In the genomic region with DNA sequence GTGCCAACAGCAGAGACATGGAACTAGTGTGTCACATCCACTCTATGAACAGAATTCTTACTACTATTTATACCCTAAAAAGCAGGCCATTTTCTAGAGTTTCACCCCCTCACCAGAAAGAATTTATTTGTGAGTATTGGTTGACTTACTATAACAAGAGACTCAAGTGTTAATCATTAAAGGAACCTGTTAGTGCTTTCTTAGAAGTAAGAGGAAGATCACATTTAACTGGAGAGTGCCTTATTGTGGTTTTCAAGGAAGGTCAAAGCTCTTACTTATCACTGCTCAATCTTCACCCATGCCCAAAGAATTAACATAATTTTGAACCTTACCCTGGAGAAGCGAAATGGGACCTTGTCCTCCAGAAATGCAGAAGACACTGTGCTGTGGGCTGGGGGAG, we compare ENCODE assay signal across 20 cellular contexts.
DNase-seq lines count a peak whose midpoint lies in the region; ATAC-seq and TF ChIP-seq lines count a peak whose summit lies in the region.
"Had no signal": no experiment of that assay in that cellular context is flagged by ENCODE, and none has a peak within 500 bp of the region (broad histone marks: within the 10 kb centered on the region; RNA-seq: fewer than 3 reads in every experiment).

No MANE protein-coding gene starts in this region.

- H2AFZ ChIP-seq in Loucy (ENCODE audit: low read length): no peak overlapping the region

- H3F3A ChIP-seq in Loucy (ENCODE audit: low read depth): no peaks in the 10 kb centered on the region

- H3K4me1 Mint-ChIP-seq in activated CD8-positive, alpha-beta memory T cell treated with anti-CD3 and anti-CD28 coated beads, Interleukin-2, amount 10 ng/mL, durations not matched to agents 7 days and 5 days: peaks cover 28% of the 10 kb centered on the region
- peaks cover 18 to 32% of the 10 kb centered on the region in 2 donors for H3K4me1 Mint-ChIP-seq in stimulated activated naive B cell treated with anti-CD40 and anti-IgM and Interleukin-4, amounts not matched to agents 10 μg/mL and 1 μg/mL and 100 μg/mL, for 72 hours

- H3K27ac Mint-ChIP-seq in activated CD8-positive, alpha-beta memory T cell treated with anti-CD3 and anti-CD28 coated beads, Interleukin-2, amount 10 ng/mL, durations not matched to agents 7 days and 5 days: peak overlapping the region; percentile 80
- no peak overlapping the region for H3K27ac Mint-ChIP-seq in stimulated activated naive B cell treated with anti-CD40 and anti-IgM and Interleukin-4, amounts not matched to agents 10 μg/mL and 1 μg/mL and 100 μg/mL, for 72 hours
- H3K27ac Mint-ChIP-seq: dendritic cell treated with granulocyte-macrophage colony-stimulating factor and Interleukin-4, amounts not matched to agents 40 ng/mL and 50 ng/mL, for 4 days; mesothelial cell of epicardium had no signal

- no peaks in the 10 kb centered on the region for H3K27me3 Mint-ChIP-seq in activated CD8-positive, alpha-beta memory T cell treated with anti-CD3 and anti-CD28 coated beads, Interleukin-2, amount 10 ng/mL, durations not matched to agents 7 days and 5 days
- no peaks in the 10 kb centered on the region for H3K27me3 Mint-ChIP-seq in stimulated activated naive B cell treated with anti-CD40 and anti-IgM and Interleukin-4, amounts not matched to agents 10 μg/mL and 1 μg/mL and 100 μg/mL, for 72 hours
- H3K27me3 Mint-ChIP-seq: dendritic cell treated with granulocyte-macrophage colony-stimulating factor and Interleukin-4, amounts not matched to agents 40 ng/mL and 50 ng/mL, for 4 days had no signal

- no peak for ATAC-seq in activated CD8-positive, alpha-beta memory T cell treated with anti-CD3 and anti-CD28 coated beads, Interleukin-2, amount 10 ng/mL, durations not matched to agents 7 days and 5 days
- peak; percentile 31 for ATAC-seq in HG02678 (IDR thresholded peaks at IDR 0.05; ENCODE audit: unreplicated experiment)
- peak; percentile 23 to 49 for ATAC-seq in stimulated activated naive B cell treated with anti-CD40 and anti-IgM and Interleukin-4, amounts not matched to agents 10 μg/mL and 1 μg/mL and 100 μg/mL, for 72 hours (replicated peaks)
- no peak for ATAC-seq in left ventricle myocardium superior
- no peak for ATAC-seq in HG02610 (IDR thresholded peaks at IDR 0.05; ENCODE audit: unreplicated experiment)
- ATAC-seq: body of pancreas, K562, right lobe of liver had no signal

- H4K20me1 ChIP-seq in Loucy (ENCODE audit: insufficient read depth, low read length, poor library complexity, severe bottlenecking): no peaks in the 10 kb centered on the region

- H3K9me3 Mint-ChIP-seq in activated CD8-positive, alpha-beta memory T cell treated with anti-CD3 and anti-CD28 coated beads, Interleukin-2, amount 10 ng/mL, durations not matched to agents 7 days and 5 days (ENCODE audit: low read depth): no peaks in the 10 kb centered on the region
- H3K9me3 Mint-ChIP-seq in stimulated activated naive B cell treated with anti-CD40 and anti-IgM and Interleukin-4, amounts not matched to agents 10 μg/mL and 1 μg/mL and 100 μg/mL, for 72 hours: no peaks in the 10 kb centered on the region
- H3K9me3 Mint-ChIP-seq: dendritic cell treated with granulocyte-macrophage colony-stimulating factor and Interleukin-4, amounts not matched to agents 40 ng/mL and 50 ng/mL, for 4 days; mesothelial cell of epicardium had no signal

- TF ChIP-seq CTCF in Loucy (conservative IDR thresholded peaks at IDR 0.05; ENCODE audit: low read length): no peak

- no peak for DNase-seq in activated CD8-positive, alpha-beta memory T cell treated with anti-CD3 and anti-CD28 coated beads, Interleukin-2, amount 10 ng/mL, durations not matched to agents 7 days and 5 days
- DNase-seq in activated CD8-positive, alpha-beta memory T cell treated with anti-CD3 and anti-CD28 coated beads for 24 hours: no peak
- no peak for DNase-seq in stimulated activated naive B cell treated with anti-CD40 and anti-IgM and Interleukin-4, amounts not matched to agents 10 μg/mL and 1 μg/mL and 100 μg/mL, for 72 hours
- no peak for DNase-seq in left ventricle myocardium superior
- no peak for DNase-seq in NCI-H1048 (lab: John Stamatoyannopoulos, UW)
- DNase-seq: activated CD4-positive, alpha-beta T cell treated with anti-CD3 and anti-CD28 coated beads, Interleukin-2, amount 50 U/mL, for 4 hours; activated effector memory CD4-positive, alpha-beta T cell treated with anti-CD3 and anti-CD28 coated beads, Interleukin-2, amount 50 U/mL, for 16 hours; body of pancreas; NCI-H345; right lobe of liver; Right ventricle myocardium superior; stimulated activated CD4-positive, alpha-beta T cell treated with anti-CD3 and anti-CD28 coated beads, Interleukin-1b, Interleukin-23, amount 100 ng/mL, for 48 hours; tibial artery had no signal

- intact Hi-C loops in left ventricle myocardium superior (cut with micrococcal nuclease): no loop called here

- no peaks in the 10 kb centered on the region for H3K79me2 ChIP-seq in Loucy (ENCODE audit: insufficient read depth, low read length)

- CTCF ChIA-PET in activated CD8-positive, alpha-beta memory T cell treated with anti-CD3 and anti-CD28 coated beads, Interleukin-2, amount 10 ng/mL, durations not matched to agents 7 days and 5 days (lab: Charles Lee): interaction anchor here (0.5 to 1.8 kb wide), 2 partner anchors 8 to 22 kb away, joined by 3 to 4 read pairs; no protein-coding TSS in a partner anchor

- peak overlapping the region; percentile 31 for H3K4me2 ChIP-seq in Loucy (ENCODE audit: low read depth, low read length, poor library complexity, severe bottlenecking)

- peak overlapping the region; percentile 36 for H3K9ac ChIP-seq in Loucy (ENCODE audit: low read depth, low read length, poor library complexity, severe bottlenecking)

- no peaks in the 10 kb centered on the region for H3K36me3 Mint-ChIP-seq in activated CD8-positive, alpha-beta memory T cell treated with anti-CD3 and anti-CD28 coated beads, Interleukin-2, amount 10 ng/mL, durations not matched to agents 7 days and 5 days
- no peaks in the 10 kb centered on the region for H3K36me3 Mint-ChIP-seq in stimulated activated naive B cell treated with anti-CD40 and anti-IgM and Interleukin-4, amounts not matched to agents 10 μg/mL and 1 μg/mL and 100 μg/mL, for 72 hours
- H3K36me3 Mint-ChIP-seq: mesothelial cell of epicardium had no signal

- H3K4me3 ChIP-seq in Loucy (ENCODE audit: low read length, poor library complexity, severe bottlenecking): no peak overlapping the region
- H3K4me3 ChIP-seq: body of pancreas, K562, right lobe of liver, tibial artery had no signal

- no peaks in the 10 kb centered on the region for H3K27me3 ChIP-seq in Loucy (ENCODE audit: insufficient read depth, low read length, poor library complexity, severe bottlenecking)
- H3K27me3 ChIP-seq: body of pancreas, neutrophil, right lobe of liver, tibial artery had no signal

- no peaks in the 10 kb centered on the region for H3K36me3 ChIP-seq in Loucy (ENCODE audit: insufficient read depth, low read length)
- H3K36me3 ChIP-seq: neutrophil, right lobe of liver, tibial artery had no signal

- H3K9me2 ChIP-seq in Loucy (replicated peaks; ENCODE audit: low read depth, low read length): no peaks in the 10 kb centered on the region

- H3K4me1 ChIP-seq in Loucy (ENCODE audit: insufficient read depth, low read length, poor library complexity, severe bottlenecking): peaks cover 37% of the 10 kb centered on the region
- H3K4me1 ChIP-seq: right lobe of liver, tibial artery had no signal

- H3K4me3 Mint-ChIP-seq in activated CD8-positive, alpha-beta memory T cell treated with anti-CD3 and anti-CD28 coated beads, Interleukin-2, amount 10 ng/mL, durations not matched to agents 7 days and 5 days: no peak overlapping the region
- H3K4me3 Mint-ChIP-seq in stimulated activated naive B cell treated with anti-CD40 and anti-IgM and Interleukin-4, amounts not matched to agents 10 μg/mL and 1 μg/mL and 100 μg/mL, for 72 hours: no peak overlapping the region
- H3K4me3 Mint-ChIP-seq: dendritic cell treated with granulocyte-macrophage colony-stimulating factor and Interleukin-4, amounts not matched to agents 40 ng/mL and 50 ng/mL, for 4 days; mesothelial cell of epicardium had no signal

- H3K9me3 ChIP-seq in Loucy (ENCODE audit: insufficient read depth, low read depth, low read length): no peaks in the 10 kb centered on the region
- H3K9me3 ChIP-seq: body of pancreas, neutrophil, right lobe of liver, tibial artery had no signal

Comparison
In these comparisons a context has a peak if more than half of its experiments do, and no peak if none do; other contexts are left out.
1. ATAC-seq: peak in HG02678 (single experiment) and stimulated activated naive B cell treated with anti-CD40 and anti-IgM and Interleukin-4, amounts not matched to agents 10 μg/mL and 1 μg/mL and 100 μg/mL, for 72 hours (2 of 2); none in activated CD8-positive, alpha-beta memory T cell treated with anti-CD3 and anti-CD28 coated beads, Interleukin-2, amount 10 ng/mL, durations not matched to agents 7 days and 5 days (single experiment), left ventricle myocardium superior (single experiment) and HG02610 (single experiment).